ENCODE assay signal across 10 cellular contexts in genomic region chr6:77463881-77464867, GRCh38. TPM values are rescaled to one million over a fixed set of nuclear protein-coding genes. Genes with fewer than 3 reads are reported as not detected.
DNase-seq lines count a peak whose midpoint lies in the region; ATAC-seq, FAIRE-seq and TF ChIP-seq lines count a peak whose summit lies in the region.
"Had no signal": no experiment of that assay in that cellular context is flagged by ENCODE, and none has a peak within 500 bp of the region (broad histone marks: within the 10 kb centered on the region; RNA-seq: fewer than 3 reads in every experiment).

No MANE protein-coding gene starts in this region.

- H3K36me3 Mint-ChIP-seq in immature natural killer cell, result peaks cover 0 to 11% (median 0%) of the 10 kb centered on the region in 3 donors
- H3K36me3 Mint-ChIP-seq in CD8-positive, alpha-beta memory T cell, result peaks cover 0 to 3% (median 0%) of the 10 kb centered on the region in 3 donors

- H3K79me2 ChIP-seq in GM12878 (ENCODE audit: control insufficient read depth, insufficient read depth, low read length), result no peaks in the 10 kb centered on the region

- in situ Hi-C loops in GM12878 (cut with MboI), result loop anchor here (10.0 kb wide), 2 partner anchors 1151 to 1529 kb away; no protein-coding TSS in a partner anchor

- H3K4me1 ChIP-seq in HEK293 (ENCODE audit: control insufficient read depth, insufficient read depth, low read length) (no peaks in the 10 kb centered on the region), GM12878 (ENCODE audit: control insufficient read depth, insufficient read depth, low read length) (no peaks in the 10 kb centered on the region), small intestine (ENCODE audit: control insufficient read depth in 2 of 2, insufficient read depth in 1 of 2, low read depth in 1 of 2, low read length in 1 of 2) (peaks cover 0 to 2% of the 10 kb centered on the region in 2 donors)
- H3K4me1 ChIP-seq in CD8-positive, alpha-beta memory T cell (ENCODE audit: insufficient read depth, low read length), result no peaks in the 10 kb centered on the region

- H3K4me2 ChIP-seq in GM12878 (ENCODE audit: control insufficient read depth, insufficient read depth), result no peak overlapping the region

- no peak overlapping the region; the same call in 1 of the 2 replicates for H3K27ac ChIP-seq in HEK293 (ENCODE audit: extremely low read depth, low read depth, low read length)
- H3K27ac ChIP-seq in GM12878 (ENCODE audit: control insufficient read depth, insufficient read depth), result no peak overlapping the region
- no peak overlapping the region for H3K27ac ChIP-seq in small intestine (ENCODE audit: low read depth in 1 of 2, low read length in 1 of 2)
- H3K27ac ChIP-seq in CD8-positive, alpha-beta memory T cell (ENCODE audit: low read depth, low read length), result no peak overlapping the region
- H3K27ac ChIP-seq: body of pancreas had no signal

- intact Hi-C loops in GM12878 (cut with micrococcal nuclease; ENCODE audit: unreplicated experiment), result loop anchor here (10.0 kb wide), 2 partner anchors 351 to 1529 kb away; no protein-coding TSS in a partner anchor

- H3K36me3 ChIP-seq in HEK293 (ENCODE audit: control insufficient read depth in 2 of 2, insufficient read depth in 1 of 2, low read length in 2 of 2) (no peaks in the 10 kb centered on the region), GM12878 (ENCODE audit: control insufficient read depth in 2 of 2, insufficient read depth in 2 of 2, low read length in 1 of 2) (no peaks in the 10 kb centered on the region), small intestine (ENCODE audit: control insufficient read depth in 2 of 2, insufficient read depth in 2 of 2, low read length in 2 of 2) (no peaks in the 10 kb centered on the region)
- no peaks in the 10 kb centered on the region for H3K36me3 ChIP-seq in CD8-positive, alpha-beta memory T cell (ENCODE audit: insufficient read depth, low read length)

- peaks cover 5 to 54% (median 23%) of the 10 kb centered on the region in 6 donors for H3K9me3 Mint-ChIP-seq in immature natural killer cell
- peaks cover 0 to 28% (median 7%) of the 10 kb centered on the region in 5 donors for H3K9me3 Mint-ChIP-seq in CD8-positive, alpha-beta memory T cell

- BruUV-seq in GM12878 (replicated peaks; lab: Mats Ljungman, UMichigan), result no TSS peak

- TF ChIP-seq POLR2A in GM12878 (IDR thresholded peaks at IDR 0.05; ENCODE audit: low read depth, low read length), result no peak

- no peak overlapping the region for H3K9ac ChIP-seq in GM12878 (ENCODE audit: control insufficient read depth, insufficient read depth, low read length)

- POLR2A ChIA-PET in HEK293 (lab: Yijun Ruan, JAX), result no interaction called here
- POLR2A ChIA-PET in GM12878 (lab: Charles Lee), result no interaction called here
- POLR2A ChIA-PET in CD8-positive, alpha-beta memory T cell (lab: Charles Lee), result no interaction called here

- DNase-seq in GM12878 (ENCODE audit: low read depth, low spot score) (no peak), immature natural killer cell (no peak), small intestine (no peak), NCI-H345 treated with DMSO at 0.1 percent for 48 hours (lab: John Stamatoyannopoulos, UW; ENCODE audit: unreplicated experiment) (no peak)
- DNase-seq in CD8-positive, alpha-beta memory T cell, result no peak

- ATAC-seq in GM12878, result peak; percentile 18
- no peak for ATAC-seq in GM21529 (IDR thresholded peaks at IDR 0.05; ENCODE audit: unreplicated experiment)
- ATAC-seq in HG02973 (IDR thresholded peaks at IDR 0.05; ENCODE audit: unreplicated experiment), result no peak
- ATAC-seq: body of pancreas had no signal

- H3K9me3 ChIP-seq in HEK293 (ENCODE audit: control insufficient read depth, insufficient read depth, low read depth, low read length) (no peaks in the 10 kb centered on the region), GM12878 (replicated peaks; ENCODE audit: control insufficient read depth, insufficient read depth, low read length) (no peaks in the 10 kb centered on the region; the same call in 2 of the 3 replicates), small intestine (ENCODE audit: control insufficient read depth, low read depth) (no peaks in the 10 kb centered on the region)
- no peaks in the 10 kb centered on the region for H3K9me3 ChIP-seq in CD8-positive, alpha-beta memory T cell (ENCODE audit: low read length)
- H3K9me3 ChIP-seq: body of pancreas had no signal

- H3K4me3 ChIP-seq in HEK293 (ENCODE audit: low read depth, low read length), result peak overlapping the region; percentile 47
- H3K4me3 ChIP-seq in GM12878, result no peak overlapping the region
- H3K4me3 ChIP-seq in small intestine (ENCODE audit: low read depth in 1 of 2, low read length in 2 of 2), result peak overlapping the region; percentile 5 to 9
- no peak overlapping the region for H3K4me3 ChIP-seq in CD8-positive, alpha-beta memory T cell (ENCODE audit: low read length)

- TF ChIP-seq EP300 in GM12878 (IDR thresholded peaks at IDR 0.05; ENCODE audit: borderline replicate concordance in 1 of 2, control insufficient read depth in 1 of 2, low read depth in 2 of 2, low read length in 2 of 2), result no peak

- H3K27me3 ChIP-seq in GM12878 (replicated peaks in 1 of 2; ENCODE audit: control insufficient read depth in 2 of 2, insufficient read depth in 2 of 2, low read length in 1 of 2), result peaks cover 12 to 16% of the 10 kb centered on the region in 2 experiments
- peaks cover 19 to 38% of the 10 kb centered on the region in 2 donors for H3K27me3 ChIP-seq in small intestine (ENCODE audit: control insufficient read depth in 2 of 2, insufficient read depth in 2 of 2, low read length in 2 of 2)
- H3K27me3 ChIP-seq in CD8-positive, alpha-beta memory T cell (ENCODE audit: insufficient read depth, low read length, poor library complexity, severe bottlenecking), result peaks cover 25% of the 10 kb centered on the region

- peak overlapping the region in 3 of 5 donors; percentile 22 to 38 (median 27) for H3K4me3 Mint-ChIP-seq in immature natural killer cell
- H3K4me3 Mint-ChIP-seq in CD8-positive, alpha-beta memory T cell, result peak overlapping the region in 2 of 7 donors; percentile 37 to 72
- H3K4me3 Mint-ChIP-seq: T-helper 1 cell treated with Interleukin-12 subunit alpha and Interleukin-12 subunit beta and Interleukin-4 antibody, amounts not matched to agents 30 μg/mL and 1 μg/mL, for 36 hours had no signal

- RAD21 ChIA-PET in GM12878 (lab: Charles Lee; ENCODE audit: unreplicated experiment), result interaction anchor here (0.6 to 20.1 kb wide), 14 partner anchors 13 to 1571 kb away, joined by 3 to 238 read pairs (median 4); no protein-coding TSS in a partner anchor

- no peak overlapping the region for H2AFZ ChIP-seq in GM12878 (ENCODE audit: control insufficient read depth, low read depth, low read length)

- H3K27me3 Mint-ChIP-seq in immature natural killer cell (ENCODE audit: low read depth in 3 of 3), result peaks cover 15 to 22% (median 19%) of the 10 kb centered on the region in 3 donors
- H3K27me3 Mint-ChIP-seq in CD8-positive, alpha-beta memory T cell, result peaks cover 45 to 63% of the 10 kb centered on the region in 2 donors

- no peak overlapping the region for H3K27ac Mint-ChIP-seq in immature natural killer cell
- H3K27ac Mint-ChIP-seq in CD8-positive, alpha-beta memory T cell, result no peak overlapping the region
- H3K27ac Mint-ChIP-seq: T-helper 1 cell treated with Interleukin-12 subunit alpha and Interleukin-12 subunit beta and Interleukin-4 antibody, amounts not matched to agents 30 μg/mL and 1 μg/mL, for 36 hours had no signal

- TF ChIP-seq CTCF in HEK293 (tag by site-specific recombination; IDR thresholded peaks at IDR 0.05) (no peak), GM12878 (IDR thresholded peaks at IDR 0.05 in 2 of 3, conservative IDR thresholded peaks at IDR 0.05 in 1 of 3; ENCODE audit: control insufficient read depth in 2 of 3, extremely low read depth in 1 of 3, insufficient read depth in 1 of 3, low read depth in 3 of 3, low read length in 3 of 3) (no peak)

- SMC1A ChIA-PET in GM12878 (lab: Charles Lee; ENCODE audit: uncharacterized antibody, unreplicated experiment), result interaction anchor here (0.6 to 4.1 kb wide), 20 partner anchors 8 to 1048 kb away, joined by 3 to 73 read pairs (median 4); partner anchors contain the start of gene MEI4

- TF ChIP-seq RAD21 in GM12878 (IDR thresholded peaks at IDR 0.05; ENCODE audit: insufficient read depth, low read depth, low read length), result no peak

- FAIRE-seq in GM12878 (lab: Jason Lieb, UNC) (no peak), small intestine (lab: Jason Lieb, UNC) (no peak)

- peaks cover 11 to 28% of the 10 kb centered on the region in 2 donors for H3K4me1 Mint-ChIP-seq in immature natural killer cell
- peaks cover 14 to 42% (median 19%) of the 10 kb centered on the region in 3 donors for H3K4me1 Mint-ChIP-seq in CD8-positive, alpha-beta memory T cell

- no peaks in the 10 kb centered on the region for H4K20me1 ChIP-seq in GM12878 (ENCODE audit: control insufficient read depth, insufficient read depth)

- 21% methylated on average over 41 of the region's 61 CpGs for WGBS in GM12878 (ENCODE audit: insufficient coverage, insufficient replicate concordance, low lambda C conversion rate, missing lambda C conversion rate)
- 3 to 9% (median 5%) methylated on average over 46 to 61 of the region's 61 CpGs for WGBS in small intestine, 3 donors

- CTCF ChIA-PET in HEK293 (lab: Yijun Ruan, JAX), result interaction anchor here (0.6 to 1.2 kb wide), 12 partner anchors 13 to 1639 kb away, joined by 3 to 6 read pairs (median 3); no protein-coding TSS in a partner anchor
- CTCF ChIA-PET in GM12878 (lab: Yijun Ruan, JAX), result interaction anchor here (0.6 to 6.6 kb wide), 17 partner anchors 13 to 1369 kb away, joined by 3 to 87 read pairs (median 4); no protein-coding TSS in a partner anchor
- CTCF ChIA-PET in CD8-positive, alpha-beta memory T cell (lab: Charles Lee), result no interaction called here

RNA-seq across cellular contexts. Expression of gene HTR1B, which starts 0.9 kb away (rescaled TPM):
- total RNA-seq in GM12878 (2013; cell fraction: nucleolus; rRNA removed), result 2.0 and 3.0 TPM in 2 replicates
- total RNA-seq in GM12878 (2014; rRNA removed), result 0.05 TPM in 1 of 2 replicates, not detected in the other
- total RNA-seq in GM12878 (2014; rRNA removed; fragmentation: Illumina TruSeq; extraction: Trizol), result 0.09 TPM in 1 of 2 replicates, not detected in the other
- not detected in 2 replicates for total RNA-seq in GM12878 (2021)
- not detected for polyA plus RNA-seq in GM12878 (2011; ENCODE audit: low read depth)
- 0.69 and 0.98 TPM in 2 replicates for polyA plus RNA-seq in GM12878 (2011; rRNA removed)
- 0.63 and 0.84 TPM in 2 replicates for polyA plus RNA-seq in GM12878 (2011; cell fraction: cytosol; rRNA removed)
- polyA plus RNA-seq in GM12878 (2011; cell fraction: nucleus; rRNA removed), result 12.4 and 14.9 TPM in 2 replicates
- not detected in 2 replicates for polyA plus RNA-seq in GM12878 (2012)
- polyA plus RNA-seq in GM12878 (2014; fragmentation: Illumina TruSeq; extraction: Trizol), result not detected in 2 replicates
- polyA plus RNA-seq in GM12878 (2014; fragmentation: Nextera tagmentation; extraction: Ambion mirVana), result not detected
- polyA plus RNA-seq in GM12878 (2014; rRNA removed), result not detected in 2 replicates
- polyA plus RNA-seq in GM12878 (2016; fragmentation: Nextera tagmentation; extraction: Ambion mirVana), result not detected
- polyA minus RNA-seq in GM12878 (2011; rRNA and poly(A)+ RNA removed), result 6.7 and 15.5 TPM in 2 replicates
- polyA minus RNA-seq in GM12878 (2011; cell fraction: cytosol; rRNA and poly(A)+ RNA removed), result 0.53 TPM in 1 of 2 replicates, not detected in the other
- 32.3 and 57.8 TPM in 2 replicates for polyA minus RNA-seq in GM12878 (2011; cell fraction: nucleus; rRNA and poly(A)+ RNA removed)
- polyA plus RNA-seq in immature natural killer cell, result not detected
- under 1 TPM in 1 of 3 donors, not detected in 2; 0.15 TPM for polyA plus RNA-seq in small intestine
- total RNA-seq in CD8-positive, alpha-beta memory T cell, result not detected
- polyA plus RNA-seq in CD8-positive, alpha-beta memory T cell, result not detected

Comparison
In these comparisons a context has a peak if more than half of its experiments do, and no peak if none do; other contexts are left out.
1. H3K4me3 ChIP-seq: peak in HEK293 (single experiment) and small intestine (2 of 2); none in GM12878 (single experiment) and CD8-positive, alpha-beta memory T cell (single experiment).
2. Of the 9 proteins assayed by ChIP-seq in both HEK293 and GM12878: peak only in HEK293: PBX3, REST and ZBTB11; only in GM12878: none; in both: none; in neither: 6.